Comparison of ENCODE assay signal across 1 cellular context in the genomic region with DNA sequence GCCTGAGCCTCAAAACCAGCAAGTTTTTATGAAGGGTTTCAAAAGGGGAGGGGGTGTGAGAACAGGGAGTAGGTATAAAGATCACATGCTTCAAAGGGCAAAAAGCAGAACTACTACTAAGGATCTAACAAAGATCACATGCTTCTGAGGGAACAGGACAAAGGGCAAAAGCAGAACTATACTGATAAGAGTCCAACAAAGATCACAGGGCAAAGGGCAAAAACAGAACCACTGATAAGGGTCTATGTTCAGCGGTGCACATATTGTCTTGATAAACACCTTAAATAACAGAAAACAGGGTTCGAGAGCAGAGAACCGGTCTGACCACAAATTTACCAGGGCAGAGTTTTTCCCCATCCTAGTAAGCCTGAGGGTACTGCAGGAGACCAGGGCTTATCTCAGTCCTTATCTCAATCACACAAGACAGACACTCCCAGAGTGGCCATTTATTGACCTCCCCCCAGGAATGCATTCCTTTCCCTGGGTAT.
TF ChIP-seq lines count a peak whose summit lies in the region.
"Not testable (repeated sequence)": the region's sequence is repeated elsewhere in the genome, so short reads cannot be mapped to it uniquely, and the experiment has no call there.

No MANE protein-coding gene starts in this region.

TF ChIP-seq in HepG2, 621 proteins besides CTCF, POLR2A, EP300 and RAD21 (continued from another document and continues in another):
- TF ChIP-seq ZBTB26 (CRISPR knock-in tag; IDR thresholded peaks at IDR 0.05; ENCODE audit: borderline replicate concordance) = peak; percentile 85; the same call in 1 of the 2 replicates
- peak; percentile 69 for TF ChIP-seq GATAD1 (CRISPR knock-in tag; IDR thresholded peaks at IDR 0.05)
- TF ChIP-seq CBX1 (IDR thresholded peaks at IDR 0.05; ENCODE audit: low read depth) = peak; percentile 38
- peak; percentile 47; the same call in 1 of the 2 replicates for TF ChIP-seq JUN (CRISPR knock-in tag; IDR thresholded peaks at IDR 0.05)
- TF ChIP-seq CC2D1A (CRISPR knock-in tag; IDR thresholded peaks at IDR 0.05) = peak; percentile 89; the same call in 1 of the 2 replicates
- peak; percentile 59; the same call in 1 of the 2 replicates for TF ChIP-seq HMG20B (CRISPR knock-in tag; conservative IDR thresholded peaks at IDR 0.05)
- peak; percentile 59; the same call in 1 of the 2 replicates for TF ChIP-seq KDM3A (CRISPR knock-in tag; IDR thresholded peaks at IDR 0.05; ENCODE audit: low read depth)
- TF ChIP-seq CREB1 (IDR thresholded peaks at IDR 0.05) = peak; percentile 32
- not testable (repeated sequence) for TF ChIP-seq CREB1 (CRISPR knock-in tag; IDR thresholded peaks at IDR 0.05); NONO (IDR thresholded peaks at IDR 0.05)
- peak; percentile 95 to 96 for TF ChIP-seq NR2F1 (CRISPR knock-in tag; IDR thresholded peaks at IDR 0.05)
- TF ChIP-seq, protein P1, sequence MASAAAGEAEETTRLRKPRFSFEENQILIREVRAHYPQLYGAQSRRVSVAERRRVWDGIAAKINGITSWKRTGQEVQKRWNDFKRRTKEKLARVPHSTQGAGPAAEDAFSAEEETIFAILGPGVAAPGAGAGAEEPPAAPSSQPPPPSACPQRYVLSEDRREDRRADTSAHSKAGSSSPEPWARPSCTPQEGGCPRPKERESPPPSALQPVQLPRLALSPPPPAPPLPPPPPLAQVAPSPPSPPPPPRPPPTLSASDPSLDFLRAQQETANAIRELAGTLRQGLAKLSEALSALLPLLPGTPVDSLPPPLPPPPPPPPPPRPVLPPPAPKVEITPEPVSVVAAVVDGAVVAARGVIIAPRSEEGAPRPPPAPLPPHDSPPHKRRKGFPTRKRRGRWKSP (CRISPR knock-in tag; IDR thresholded peaks at IDR 0.05) = peak; percentile 71; the same call in 1 of the 2 replicates
- peak; percentile 52; the same call in 1 of the 2 replicates for TF ChIP-seq ZNF317 (CRISPR knock-in tag; IDR thresholded peaks at IDR 0.05)
- TF ChIP-seq ZSCAN5A (CRISPR knock-in tag; IDR thresholded peaks at IDR 0.05; ENCODE audit: borderline replicate concordance) = peak; percentile 77; the same call in 1 of the 2 replicates
- TF ChIP-seq MIER3 (CRISPR knock-in tag; IDR thresholded peaks at IDR 0.05; ENCODE audit: borderline replicate concordance) = peak; percentile 89
- peak; percentile 7; the same call in 1 of the 2 replicates for TF ChIP-seq ZNF629 (CRISPR knock-in tag; conservative IDR thresholded peaks at IDR 0.05)
- TF ChIP-seq HMGXB4 (CRISPR knock-in tag; IDR thresholded peaks at IDR 0.05; ENCODE audit: borderline replicate concordance in 1 of 2, low read depth in 1 of 2) = peak in 1 of 2 experiments; percentile 31; a peak in 1 of 4 replicates
- 0 out of 2 replicates have a peak, but pooled peaks have one; percentile 54 for TF ChIP-seq ZNF567 (CRISPR knock-in tag; IDR thresholded peaks at IDR 0.05; ENCODE audit: borderline replicate concordance)
- TF ChIP-seq CBX5 (CRISPR knock-in tag; IDR thresholded peaks at IDR 0.05; ENCODE audit: borderline replicate concordance) = peak; percentile 74; the same call in 1 of the 2 replicates
- peak; percentile 82 for TF ChIP-seq ARNTL (CRISPR knock-in tag; IDR thresholded peaks at IDR 0.05)
- TF ChIP-seq, protein P2, sequence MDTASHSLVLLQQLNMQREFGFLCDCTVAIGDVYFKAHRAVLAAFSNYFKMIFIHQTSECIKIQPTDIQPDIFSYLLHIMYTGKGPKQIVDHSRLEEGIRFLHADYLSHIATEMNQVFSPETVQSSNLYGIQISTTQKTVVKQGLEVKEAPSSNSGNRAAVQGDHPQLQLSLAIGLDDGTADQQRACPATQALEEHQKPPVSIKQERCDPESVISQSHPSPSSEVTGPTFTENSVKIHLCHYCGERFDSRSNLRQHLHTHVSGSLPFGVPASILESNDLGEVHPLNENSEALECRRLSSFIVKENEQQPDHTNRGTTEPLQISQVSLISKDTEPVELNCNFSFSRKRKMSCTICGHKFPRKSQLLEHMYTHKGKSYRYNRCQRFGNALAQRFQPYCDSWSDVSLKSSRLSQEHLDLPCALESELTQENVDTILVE (CRISPR knock-in tag; IDR thresholded peaks at IDR 0.05) = peak; percentile 85
- TF ChIP-seq NONO (CRISPR knock-in tag; conservative IDR thresholded peaks at IDR 0.05) = 0 out of 2 replicates have a peak, but pooled peaks have one; percentile 10
- peak; percentile 33 for TF ChIP-seq DBP (CRISPR knock-in tag; IDR thresholded peaks at IDR 0.05; ENCODE audit: not compliant biosample characterization)
- TF ChIP-seq ZNF205 (CRISPR knock-in tag; IDR thresholded peaks at IDR 0.05) = peak; percentile 46; the same call in 1 of the 2 replicates
- TF ChIP-seq ZNF740 (CRISPR knock-in tag; IDR thresholded peaks at IDR 0.05) = peak; percentile 44; the same call in 1 of the 2 replicates
- TF ChIP-seq TBX2 (CRISPR knock-in tag; IDR thresholded peaks at IDR 0.05; ENCODE audit: borderline replicate concordance) = peak; percentile 78
- peak; percentile 93 for TF ChIP-seq HNF4G (IDR thresholded peaks at IDR 0.05; ENCODE audit: borderline replicate concordance, low read depth, low read length)
- TF ChIP-seq HNF4G (CRISPR knock-in tag; IDR thresholded peaks at IDR 0.05; ENCODE audit: borderline replicate concordance, low read depth) = peak; percentile 98
- peak; percentile 97 for TF ChIP-seq RCOR2 (CRISPR knock-in tag; IDR thresholded peaks at IDR 0.05)
- TF ChIP-seq HNF4A (CRISPR knock-in tag; IDR thresholded peaks at IDR 0.05) = peak; percentile 99
- peak; percentile 22; the same call in 1 of the 2 replicates for TF ChIP-seq STAG1 (CRISPR knock-in tag; IDR thresholded peaks at IDR 0.05)
- peak; percentile 99 for TF ChIP-seq TFE3 (CRISPR knock-in tag; IDR thresholded peaks at IDR 0.05)
- peak; percentile 98 for TF ChIP-seq MED1 (CRISPR knock-in tag; IDR thresholded peaks at IDR 0.05)
- TF ChIP-seq, protein P3, sequence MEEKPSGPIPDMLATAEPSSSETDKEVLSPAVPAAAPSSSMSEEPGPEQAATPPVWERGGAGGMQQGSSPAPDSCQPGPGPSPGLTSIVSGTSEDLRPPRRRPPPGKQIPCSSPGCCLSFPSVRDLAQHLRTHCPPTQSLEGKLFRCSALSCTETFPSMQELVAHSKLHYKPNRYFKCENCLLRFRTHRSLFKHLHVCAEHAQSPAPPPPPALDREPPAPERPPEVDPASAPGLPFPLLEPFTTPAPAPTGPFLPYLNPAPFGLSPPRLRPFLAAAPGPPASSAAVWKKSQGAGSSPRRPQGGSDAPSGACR (CRISPR knock-in tag; IDR thresholded peaks at IDR 0.05) = peak; percentile 75; the same call in 1 of the 2 replicates
- peak; percentile 97 for TF ChIP-seq ZMYM4 (CRISPR knock-in tag; IDR thresholded peaks at IDR 0.05)
- peak; percentile 26; the same call in 1 of the 2 replicates for TF ChIP-seq ZNF451 (CRISPR knock-in tag; IDR thresholded peaks at IDR 0.05)
- peak; percentile 58; the same call in 1 of the 2 replicates for TF ChIP-seq ZNF605 (CRISPR knock-in tag; IDR thresholded peaks at IDR 0.05)
- peak; percentile 91 for TF ChIP-seq ZBTB39 (CRISPR knock-in tag; IDR thresholded peaks at IDR 0.05)
- 0 out of 2 replicates have a peak, but pooled peaks have one; percentile 61 for TF ChIP-seq ARNT2 (CRISPR knock-in tag; IDR thresholded peaks at IDR 0.05; ENCODE audit: low read depth)
- TF ChIP-seq FOXC1 (CRISPR knock-in tag; IDR thresholded peaks at IDR 0.05; ENCODE audit: borderline replicate concordance) = peak; percentile 54; the same call in 1 of the 2 replicates
- TF ChIP-seq RARA (CRISPR knock-in tag; IDR thresholded peaks at IDR 0.05) = peak; percentile 97
- TF ChIP-seq FOXO1 (CRISPR knock-in tag; IDR thresholded peaks at IDR 0.05) = peak; percentile 94
- TF ChIP-seq, protein P4, sequence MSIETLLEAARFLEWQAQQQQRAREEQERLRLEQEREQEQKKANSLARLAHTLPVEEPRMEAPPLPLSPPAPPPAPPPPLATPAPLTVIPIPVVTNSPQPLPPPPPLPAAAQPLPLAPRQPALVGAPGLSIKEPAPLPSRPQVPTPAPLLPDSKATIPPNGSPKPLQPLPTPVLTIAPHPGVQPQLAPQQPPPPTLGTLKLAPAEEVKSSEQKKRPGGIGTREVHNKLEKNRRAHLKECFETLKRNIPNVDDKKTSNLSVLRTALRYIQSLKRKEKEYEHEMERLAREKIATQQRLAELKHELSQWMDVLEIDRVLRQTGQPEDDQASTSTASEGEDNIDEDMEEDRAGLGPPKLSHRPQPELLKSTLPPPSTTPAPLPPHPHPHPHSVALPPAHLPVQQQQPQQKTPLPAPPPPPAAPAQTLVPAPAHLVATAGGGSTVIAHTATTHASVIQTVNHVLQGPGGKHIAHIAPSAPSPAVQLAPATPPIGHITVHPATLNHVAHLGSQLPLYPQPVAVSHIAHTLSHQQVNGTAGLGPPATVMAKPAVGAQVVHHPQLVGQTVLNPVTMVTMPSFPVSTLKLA (IDR thresholded peaks at IDR 0.05) = peak; percentile 60; the same call in 1 of the 2 replicates
- peak; percentile 94; the same call in 1 of the 2 replicates for TF ChIP-seq ZNF878 (CRISPR knock-in tag; IDR thresholded peaks at IDR 0.05)
- 0 out of 2 replicates have a peak, but pooled peaks have one; percentile 49 for TF ChIP-seq ZBTB43 (CRISPR knock-in tag; conservative IDR thresholded peaks at IDR 0.05)
